In the genomic region with DNA sequence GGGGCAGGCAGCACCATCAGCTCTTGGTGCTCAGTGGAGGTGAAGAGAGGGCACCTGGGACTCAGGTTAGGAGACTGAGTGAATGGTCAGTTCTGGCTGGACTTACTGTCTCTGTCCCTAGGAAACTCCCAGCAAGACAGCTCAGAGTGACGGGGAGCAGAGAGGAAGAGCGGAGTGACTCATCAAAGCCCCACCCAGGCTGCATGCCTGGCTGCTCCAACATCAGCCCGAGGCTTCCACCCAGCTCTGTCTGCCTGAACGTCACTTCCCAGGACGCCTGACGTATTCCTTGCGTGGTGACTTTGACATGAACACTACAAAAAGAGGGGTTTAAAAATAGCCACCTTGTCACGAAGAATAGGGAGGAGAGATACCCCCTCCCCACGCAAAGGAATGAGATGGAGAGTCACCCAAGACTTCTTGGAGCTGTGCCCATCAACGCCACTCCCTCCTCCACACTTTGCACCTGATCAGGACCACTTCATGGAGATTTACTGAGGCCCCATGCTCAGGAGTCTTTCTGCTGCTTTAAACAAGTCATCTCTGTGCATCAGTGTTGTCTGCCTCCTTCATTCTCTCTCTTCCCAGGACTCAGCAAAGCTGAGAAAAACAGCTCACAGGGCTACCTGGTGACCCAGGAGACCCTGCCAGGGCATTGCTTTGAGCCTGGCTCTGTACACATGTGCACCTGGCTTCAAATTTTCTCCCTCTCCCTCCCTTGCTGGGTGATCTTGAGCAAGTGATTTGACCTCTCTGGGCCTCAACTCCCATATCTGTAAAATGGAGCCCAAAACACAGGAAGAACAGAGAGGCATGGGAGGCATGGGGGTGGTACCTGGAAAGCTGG, we compare ENCODE assay signal across 10 cellular contexts.
DNase-seq lines count a peak whose midpoint lies in the region; ATAC-seq, FAIRE-seq and TF ChIP-seq lines count a peak whose summit lies in the region.
"Had no signal": no experiment of that assay in that cellular context is flagged by ENCODE, and none has a peak within 500 bp of the region (broad histone marks: within the 10 kb centered on the region; RNA-seq: fewer than 3 reads in every experiment).

No MANE protein-coding gene starts in this region.

- H3K9me3 Mint-ChIP-seq in T-helper 2 cell treated with Interferon-gamma antibody and Interleukin-4, amounts not matched to agents 5 μg/mL and 100 μg/mL, for 36 hours, result no peaks in the 10 kb centered on the region
- H3K9me3 Mint-ChIP-seq: T-helper 1 cell treated with Interleukin-12 subunit alpha and Interleukin-12 subunit beta and Interleukin-4 antibody, amounts not matched to agents 30 μg/mL and 1 μg/mL, for 36 hours had no signal

- CTCF ChIA-PET in A549 (lab: Yijun Ruan, JAX), result interaction anchor here (1.5 kb wide), 1 partner anchor 14 kb away, joined by 3 read pairs; no protein-coding TSS in a partner anchor

- ATAC-seq in A549 (peak; percentile 98), GM18520 (IDR thresholded peaks at IDR 0.05; ENCODE audit: unreplicated experiment) (no peak), HG03108 (IDR thresholded peaks at IDR 0.05; ENCODE audit: unreplicated experiment) (no peak)

- H3K27ac ChIP-seq in A549, result peak overlapping the region; percentile 84 to 92

- no peak; a peak in 1 of 5 replicates for TF ChIP-seq RAD21 in A549 (conservative IDR thresholded peaks at IDR 0.05 in 1 of 2, IDR thresholded peaks at IDR 0.05 in 1 of 2)

- DNase-seq in A549 (ENCODE audit: low read depth in 1 of 2, low spot score in 1 of 2) (peak; percentile 92 to 95), LHCN-M2 (ENCODE audit: low read depth) (peak; percentile 86), dermis blood vessel endothelial cell (peak; percentile 75), medulla oblongata (ENCODE audit: extremely low spot score) (peak; percentile 5), middle frontal gyrus (ENCODE audit: extremely low spot score, low spot score) (no peak)
- DNase-seq in T-helper 2 cell treated with Interferon-gamma antibody and Interleukin-4, amounts not matched to agents 5 μg/mL and 100 μg/mL, for 36 hours (ENCODE audit: low spot score), result no peak
- DNase-seq: naive B cell had no signal

- no peaks in the 10 kb centered on the region for H3K4me1 Mint-ChIP-seq in T-helper 2 cell treated with Interferon-gamma antibody and Interleukin-4, amounts not matched to agents 5 μg/mL and 100 μg/mL, for 36 hours (ENCODE audit: low read depth)
- H3K4me1 Mint-ChIP-seq: naive B cell had no signal

- H3K27me3 Mint-ChIP-seq in T-helper 2 cell treated with Interferon-gamma antibody and Interleukin-4, amounts not matched to agents 5 μg/mL and 100 μg/mL, for 36 hours (ENCODE audit: low read depth), result no peaks in the 10 kb centered on the region

- no peak overlapping the region for H3K4me3 ChIP-seq in A549

- no peak overlapping the region for H3K4me3 Mint-ChIP-seq in T-helper 2 cell treated with Interferon-gamma antibody and Interleukin-4, amounts not matched to agents 5 μg/mL and 100 μg/mL, for 36 hours
- H3K4me3 Mint-ChIP-seq: naive B cell; T-helper 1 cell treated with Interleukin-12 subunit alpha and Interleukin-12 subunit beta and Interleukin-4 antibody, amounts not matched to agents 30 μg/mL and 1 μg/mL, for 36 hours had no signal

- TF ChIP-seq CTCF in A549 (IDR thresholded peaks at IDR 0.05), result no peak

- no peak overlapping the region for H3K27ac Mint-ChIP-seq in T-helper 2 cell treated with Interferon-gamma antibody and Interleukin-4, amounts not matched to agents 5 μg/mL and 100 μg/mL, for 36 hours
- H3K27ac Mint-ChIP-seq: naive B cell; T-helper 1 cell treated with Interleukin-12 subunit alpha and Interleukin-12 subunit beta and Interleukin-4 antibody, amounts not matched to agents 30 μg/mL and 1 μg/mL, for 36 hours had no signal

- H3K9me3 ChIP-seq in A549, result no peaks in the 10 kb centered on the region

- FAIRE-seq in A549 (lab: Jason Lieb, UNC), result no peak

- no peaks in the 10 kb centered on the region for H3K36me3 Mint-ChIP-seq in T-helper 2 cell treated with Interferon-gamma antibody and Interleukin-4, amounts not matched to agents 5 μg/mL and 100 μg/mL, for 36 hours (ENCODE audit: low read depth)

- no peak for TF ChIP-seq POLR2A in A549 (IDR thresholded peaks at IDR 0.05; ENCODE audit: low read length)

- peaks cover 21% of the 10 kb centered on the region for H3K4me1 ChIP-seq in A549

- POLR2A ChIA-PET in A549 (lab: Yijun Ruan, JAX), result no interaction called here

- peak overlapping the region; percentile 72 for H3K4me2 ChIP-seq in A549

- WGBS in A549 (ENCODE audit: missing lambda C conversion rate), result 4% methylated on average over 10 of the region's 10 CpGs

- peak in 1 of 2 experiments; percentile 15; a peak in 1 of 5 replicates for TF ChIP-seq EP300 in A549 (IDR thresholded peaks at IDR 0.05)

TF ChIP-seq in A549, 52 proteins besides CTCF, POLR2A, EP300 and RAD21:
- TF ChIP-seq MAFK (IDR thresholded peaks at IDR 0.05; ENCODE audit: partially characterized antibody) (peak; percentile 51), FOSL2 (IDR thresholded peaks at IDR 0.05) (peak; percentile 78), FOSL2 (CRISPR knock-in tag; IDR thresholded peaks at IDR 0.05) (peak; percentile 98), ZSCAN20 (CRISPR knock-in tag; IDR thresholded peaks at IDR 0.05) (peak; percentile 58; the same call in 1 of the 2 replicates), CHD2 (IDR thresholded peaks at IDR 0.05; ENCODE audit: low read length, partially characterized antibody) (no peak), JUNB (IDR thresholded peaks at IDR 0.05) (peak; percentile 28; the same call in 1 of the 2 replicates), POLR2AphosphoS2 (conservative IDR thresholded peaks at IDR 0.05; ENCODE audit: low read length) (no peak), RFX5 (IDR thresholded peaks at IDR 0.05) (no peak), CHD4 (IDR thresholded peaks at IDR 0.05; ENCODE audit: borderline replicate concordance) (0 out of 2 replicates have a peak, but pooled peaks have one; percentile 44), TP53 (CRISPR knock-in tag; IDR thresholded peaks at IDR 0.05) (no peak), EHMT2 (IDR thresholded peaks at IDR 0.05; ENCODE audit: low read depth) (no peak), SMC3 (IDR thresholded peaks at IDR 0.05) (no peak), SREBF2 (IDR thresholded peaks at IDR 0.05) (no peak), RCOR1 (IDR thresholded peaks at IDR 0.05; ENCODE audit: low read depth, low read length) (no peak), KDM5A (IDR thresholded peaks at IDR 0.05) (no peak), JUN (IDR thresholded peaks at IDR 0.05) (no peak), NR3C1 (IDR thresholded peaks at IDR 0.05) (no peak), MYC (IDR thresholded peaks at IDR 0.05; ENCODE audit: borderline replicate concordance, low read length) (0 out of 2 replicates have a peak, but pooled peaks have one; percentile 55), ESRRA (IDR thresholded peaks at IDR 0.05; ENCODE audit: borderline replicate concordance, low read length) (0 out of 2 replicates have a peak, but pooled peaks have one; percentile 44)
- TF ChIP-seq, protein P1, sequence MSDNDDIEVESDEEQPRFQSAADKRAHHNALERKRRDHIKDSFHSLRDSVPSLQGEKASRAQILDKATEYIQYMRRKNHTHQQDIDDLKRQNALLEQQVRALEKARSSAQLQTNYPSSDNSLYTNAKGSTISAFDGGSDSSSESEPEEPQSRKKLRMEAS (IDR thresholded peaks at IDR 0.05), result peak; percentile 59; the same call in 1 of the 2 replicates
- TF ChIP-seq, protein P2, sequence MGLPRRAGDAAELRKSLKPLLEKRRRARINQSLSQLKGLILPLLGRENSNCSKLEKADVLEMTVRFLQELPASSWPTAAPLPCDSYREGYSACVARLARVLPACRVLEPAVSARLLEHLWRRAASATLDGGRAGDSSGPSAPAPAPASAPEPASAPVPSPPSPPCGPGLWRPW (IDR thresholded peaks at IDR 0.05), result no peak
- TF ChIP-seq, protein P3, sequence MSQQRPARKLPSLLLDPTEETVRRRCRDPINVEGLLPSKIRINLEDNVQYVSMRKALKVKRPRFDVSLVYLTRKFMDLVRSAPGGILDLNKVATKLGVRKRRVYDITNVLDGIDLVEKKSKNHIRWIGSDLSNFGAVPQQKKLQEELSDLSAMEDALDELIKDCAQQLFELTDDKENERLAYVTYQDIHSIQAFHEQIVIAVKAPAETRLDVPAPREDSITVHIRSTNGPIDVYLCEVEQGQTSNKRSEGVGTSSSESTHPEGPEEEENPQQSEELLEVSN (IDR thresholded peaks at IDR 0.05; ENCODE audit: borderline replicate concordance, low read depth), result no peak
- TF ChIP-seq, protein P4, sequence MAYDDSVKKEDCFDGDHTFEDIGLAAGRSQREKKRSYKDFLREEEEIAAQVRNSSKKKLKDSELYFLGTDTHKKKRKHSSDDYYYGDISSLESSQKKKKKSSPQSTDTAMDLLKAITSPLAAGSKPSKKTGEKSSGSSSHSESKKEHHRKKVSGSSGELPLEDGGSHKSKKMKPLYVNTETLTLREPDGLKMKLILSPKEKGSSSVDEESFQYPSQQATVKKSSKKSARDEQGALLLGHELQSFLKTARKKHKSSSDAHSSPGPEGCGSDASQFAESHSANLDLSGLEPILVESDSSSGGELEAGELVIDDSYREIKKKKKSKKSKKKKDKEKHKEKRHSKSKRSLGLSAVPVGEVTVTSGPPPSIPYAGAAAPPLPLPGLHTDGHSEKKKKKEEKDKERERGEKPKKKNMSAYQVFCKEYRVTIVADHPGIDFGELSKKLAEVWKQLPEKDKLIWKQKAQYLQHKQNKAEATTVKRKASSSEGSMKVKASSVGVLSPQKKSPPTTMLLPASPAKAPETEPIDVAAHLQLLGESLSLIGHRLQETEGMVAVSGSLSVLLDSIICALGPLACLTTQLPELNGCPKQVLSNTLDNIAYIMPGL (CRISPR knock-in tag; IDR thresholded peaks at IDR 0.05; ENCODE audit: borderline replicate concordance), result no peak

Comparison
In these comparisons a context has a peak if more than half of its experiments do, and no peak if none do; other contexts are left out.
1. ATAC-seq: peak in A549 (2 of 2); none in GM18520 (single experiment) and HG03108 (single experiment).
2. DNase-seq: peak in A549 (2 of 2), LHCN-M2 (single experiment), dermis blood vessel endothelial cell (single experiment) and medulla oblongata (single experiment); none in T-helper 2 cell treated with Interferon-gamma antibody and Interleukin-4, amounts not matched to agents 5 μg/mL and 100 μg/mL, for 36 hours (single experiment) and middle frontal gyrus (single experiment).